8 cellular contexts compared by ENCODE assay signal in the genomic region with DNA sequence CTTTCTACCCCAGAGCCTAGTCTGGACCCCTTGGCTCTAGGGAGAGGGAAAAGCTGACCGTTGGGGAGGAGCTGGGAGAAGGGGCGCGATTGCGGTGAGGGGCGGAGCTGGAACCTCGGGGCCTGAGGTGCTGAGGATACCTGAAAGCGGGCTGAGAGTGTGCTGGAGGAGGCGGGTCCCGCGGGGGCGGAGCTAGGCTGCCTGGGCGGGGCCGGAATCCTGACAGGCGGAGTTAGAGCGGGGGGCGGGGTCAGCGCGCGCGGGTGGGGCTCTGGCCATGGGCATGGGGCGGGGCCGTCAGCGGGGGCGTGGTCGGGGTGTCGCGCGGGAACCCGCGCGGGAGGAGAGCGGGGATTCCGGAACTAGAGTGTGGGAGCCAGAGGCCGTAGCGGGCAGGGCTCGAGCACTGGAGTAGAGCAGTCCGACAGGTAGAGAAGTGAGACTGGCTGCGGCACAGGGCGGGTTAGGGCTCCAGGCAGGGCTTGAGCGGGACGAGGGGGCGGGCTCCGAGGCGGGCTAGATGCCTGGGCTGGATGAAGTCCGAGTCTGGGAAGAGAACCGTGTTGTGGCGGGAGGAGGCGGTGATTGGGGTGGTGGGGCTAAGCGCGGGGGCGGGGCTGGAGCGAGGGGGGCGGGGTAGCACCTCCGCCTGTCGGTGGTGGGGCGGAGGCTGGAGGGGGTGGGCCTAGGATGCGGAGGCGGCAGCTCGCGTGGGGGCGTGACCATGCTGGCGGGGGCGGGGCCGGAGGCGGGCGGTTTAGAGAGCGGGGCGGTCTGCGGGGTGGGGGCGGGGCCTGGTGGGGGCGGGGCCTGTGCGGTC. TPM values are rescaled to one million over a fixed set of nuclear protein-coding genes. Genes with fewer than 3 reads are reported as not detected.
DNase-seq lines count a peak whose midpoint lies in the region; ATAC-seq, FAIRE-seq and TF ChIP-seq lines count a peak whose summit lies in the region.

A gene (plus strand): TSS at position 815 of the 820 bp plus-strand sequence. CDS start 35 bp downstream, outside the sequence.

- peak within 1 kb of the TSS; percentile 58 to 77 (median 69) for H3K4me3 ChIP-seq in liver (ENCODE audit: low read depth in 1 of 3, low read length in 3 of 3)

- H3K27me3 Mint-ChIP-seq in activated CD4-positive, alpha-beta T cell treated with anti-CD3 and anti-CD28 coated beads, Interleukin-2, amount 10 ng/mL, durations not matched to agents 7 days and 5 days = no peaks in the 10 kb centered on the region

- peak within 1 kb of the TSS; percentile 76 to 95 for H3K9ac ChIP-seq in liver (ENCODE audit: low read depth in 1 of 2, low read length in 2 of 2)

- H3K36me3 ChIP-seq in liver (ENCODE audit: control insufficient read depth in 4 of 4, insufficient read depth in 3 of 4, low read depth in 1 of 4, low read length in 3 of 4) = peaks cover 11 to 18% (median 11%) of the 10 kb centered on the region in 4 donors

- peak; percentile 98 for FAIRE-seq in GM19239 (lab: Jason Lieb, UNC)

- TF ChIP-seq RAD21 in liver (IDR thresholded peaks at IDR 0.05) = no peak

- H3K4me1 ChIP-seq in liver (ENCODE audit: control insufficient read depth in 4 of 4, insufficient read depth in 4 of 4, low read length in 3 of 4) = peaks cover 0 to 22% (median 13%) of the 10 kb centered on the region in 4 donors

- H3K27ac Mint-ChIP-seq in activated CD4-positive, alpha-beta T cell treated with anti-CD3 and anti-CD28 coated beads, Interleukin-2, amount 10 ng/mL, durations not matched to agents 7 days and 5 days = peak within 1 kb of the TSS; percentile 99

- H3K9me3 Mint-ChIP-seq in activated CD4-positive, alpha-beta T cell treated with anti-CD3 and anti-CD28 coated beads, Interleukin-2, amount 10 ng/mL, durations not matched to agents 7 days and 5 days = no peaks in the 10 kb centered on the region

- ATAC-seq in HG03521 (IDR thresholded peaks at IDR 0.05; ENCODE audit: unreplicated experiment) = peak; percentile 52

- peaks cover 22% of the 10 kb centered on the region for H3K36me3 Mint-ChIP-seq in activated CD4-positive, alpha-beta T cell treated with anti-CD3 and anti-CD28 coated beads, Interleukin-2, amount 10 ng/mL, durations not matched to agents 7 days and 5 days (ENCODE audit: low read depth)

- peaks cover 29% of the 10 kb centered on the region for H3K4me1 Mint-ChIP-seq in activated CD4-positive, alpha-beta T cell treated with anti-CD3 and anti-CD28 coated beads, Interleukin-2, amount 10 ng/mL, durations not matched to agents 7 days and 5 days

- H3K27ac ChIP-seq in liver (ENCODE audit: low read depth in 1 of 2, low read length in 2 of 2) = peak within 1 kb of the TSS; percentile 87 to 99

- H3K4me3 Mint-ChIP-seq in activated CD4-positive, alpha-beta T cell treated with anti-CD3 and anti-CD28 coated beads, Interleukin-2, amount 10 ng/mL, durations not matched to agents 7 days and 5 days = peak within 1 kb of the TSS; percentile 91

- DNase-seq in Ammon's horn (ENCODE audit: low spot score) (peak; percentile 96), GM19239 (ENCODE audit: insufficient read length, low spot score) (peak; percentile 97), NCI-H748 (lab: John Stamatoyannopoulos, UW; ENCODE audit: unreplicated experiment) (peak; percentile 95), dedifferentiated amniotic fluid mesenchymal stem cell (ENCODE audit: extremely low spot score) (peak; percentile 90)
- peak; percentile 99 for DNase-seq in activated CD4-positive, alpha-beta T cell treated with anti-CD3 and anti-CD28 coated beads, Interleukin-2, amount 10 ng/mL, durations not matched to agents 7 days and 5 days
- DNase-seq in stimulated activated CD4-positive, alpha-beta T cell treated with anti-CD3 and anti-CD28 coated beads, Interleukin-2, amount 100 ng/mL, for 48 hours = peak; percentile 100

- CTCF ChIA-PET in activated CD4-positive, alpha-beta T cell treated with anti-CD3 and anti-CD28 coated beads, Interleukin-2, amount 10 ng/mL, durations not matched to agents 7 days and 5 days (lab: Charles Lee) = interaction anchor here (0.6 to 2.8 kb wide), 11 partner anchors 8 to 460 kb away, joined by 3 to 9 read pairs (median 3); a partner anchor contains a TSS

- POLR2A ChIA-PET in activated CD4-positive, alpha-beta T cell treated with anti-CD3 and anti-CD28 coated beads, Interleukin-2, amount 10 ng/mL, durations not matched to agents 7 days and 5 days (lab: Charles Lee) = interaction anchor here (0.6 to 1.6 kb wide), 4 partner anchors 13 to 48 kb away, joined by 3 to 8 read pairs (median 6); a partner anchor contains a TSS

- no peak for TF ChIP-seq CTCF in liver (IDR thresholded peaks at IDR 0.05; ENCODE audit: low read depth, low read length, missing input control)

- WGBS in liver = 1% methylated on average over 72 of the region's 72 CpGs

- H3K27me3 ChIP-seq in liver (ENCODE audit: control insufficient read depth in 4 of 4, insufficient read depth in 4 of 4, low read length in 3 of 4) = no peaks in the 10 kb centered on the region

- no peaks in the 10 kb centered on the region for H3K9me3 ChIP-seq in liver (ENCODE audit: control insufficient read depth in 4 of 4, low read length in 3 of 4)

TF ChIP-seq in liver, 16 proteins besides CTCF, POLR2A, EP300 and RAD21:
- TF ChIP-seq NR2F2 (IDR thresholded peaks at IDR 0.05) = peak; percentile 7
- TF ChIP-seq, protein P1, sequence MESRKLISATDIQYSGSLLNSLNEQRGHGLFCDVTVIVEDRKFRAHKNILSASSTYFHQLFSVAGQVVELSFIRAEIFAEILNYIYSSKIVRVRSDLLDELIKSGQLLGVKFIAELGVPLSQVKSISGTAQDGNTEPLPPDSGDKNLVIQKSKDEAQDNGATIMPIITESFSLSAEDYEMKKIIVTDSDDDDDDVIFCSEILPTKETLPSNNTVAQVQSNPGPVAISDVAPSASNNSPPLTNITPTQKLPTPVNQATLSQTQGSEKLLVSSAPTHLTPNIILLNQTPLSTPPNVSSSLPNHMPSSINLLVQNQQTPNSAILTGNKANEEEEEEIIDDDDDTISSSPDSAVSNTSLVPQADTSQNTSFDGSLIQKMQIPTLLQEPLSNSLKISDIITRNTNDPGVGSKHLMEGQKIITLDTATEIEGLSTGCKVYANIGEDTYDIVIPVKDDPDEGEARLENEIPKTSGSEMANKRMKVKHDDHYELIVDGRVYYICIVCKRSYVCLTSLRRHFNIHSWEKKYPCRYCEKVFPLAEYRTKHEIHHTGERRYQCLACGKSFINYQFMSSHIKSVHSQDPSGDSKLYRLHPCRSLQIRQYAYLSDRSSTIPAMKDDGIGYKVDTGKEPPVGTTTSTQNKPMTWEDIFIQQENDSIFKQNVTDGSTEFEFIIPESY (IDR thresholded peaks at IDR 0.05) = peak; percentile 73
- TF ChIP-seq YY1 (IDR thresholded peaks at IDR 0.05) = peak; percentile 33
- TF ChIP-seq FOXA1 (IDR thresholded peaks at IDR 0.05) = no peak
- no peak for TF ChIP-seq HNF4A (conservative IDR thresholded peaks at IDR 0.05)
- no peak for TF ChIP-seq TAF1 (conservative IDR thresholded peaks at IDR 0.05)
- peak; percentile 50 for TF ChIP-seq SP1 (IDR thresholded peaks at IDR 0.05)
- TF ChIP-seq, protein P2, sequence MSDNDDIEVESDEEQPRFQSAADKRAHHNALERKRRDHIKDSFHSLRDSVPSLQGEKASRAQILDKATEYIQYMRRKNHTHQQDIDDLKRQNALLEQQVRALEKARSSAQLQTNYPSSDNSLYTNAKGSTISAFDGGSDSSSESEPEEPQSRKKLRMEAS (IDR thresholded peaks at IDR 0.05) = peak; percentile 35
- TF ChIP-seq HNF4G (IDR thresholded peaks at IDR 0.05) = no peak
- no peak for TF ChIP-seq RXRA (IDR thresholded peaks at IDR 0.05)
- TF ChIP-seq, protein P3, sequence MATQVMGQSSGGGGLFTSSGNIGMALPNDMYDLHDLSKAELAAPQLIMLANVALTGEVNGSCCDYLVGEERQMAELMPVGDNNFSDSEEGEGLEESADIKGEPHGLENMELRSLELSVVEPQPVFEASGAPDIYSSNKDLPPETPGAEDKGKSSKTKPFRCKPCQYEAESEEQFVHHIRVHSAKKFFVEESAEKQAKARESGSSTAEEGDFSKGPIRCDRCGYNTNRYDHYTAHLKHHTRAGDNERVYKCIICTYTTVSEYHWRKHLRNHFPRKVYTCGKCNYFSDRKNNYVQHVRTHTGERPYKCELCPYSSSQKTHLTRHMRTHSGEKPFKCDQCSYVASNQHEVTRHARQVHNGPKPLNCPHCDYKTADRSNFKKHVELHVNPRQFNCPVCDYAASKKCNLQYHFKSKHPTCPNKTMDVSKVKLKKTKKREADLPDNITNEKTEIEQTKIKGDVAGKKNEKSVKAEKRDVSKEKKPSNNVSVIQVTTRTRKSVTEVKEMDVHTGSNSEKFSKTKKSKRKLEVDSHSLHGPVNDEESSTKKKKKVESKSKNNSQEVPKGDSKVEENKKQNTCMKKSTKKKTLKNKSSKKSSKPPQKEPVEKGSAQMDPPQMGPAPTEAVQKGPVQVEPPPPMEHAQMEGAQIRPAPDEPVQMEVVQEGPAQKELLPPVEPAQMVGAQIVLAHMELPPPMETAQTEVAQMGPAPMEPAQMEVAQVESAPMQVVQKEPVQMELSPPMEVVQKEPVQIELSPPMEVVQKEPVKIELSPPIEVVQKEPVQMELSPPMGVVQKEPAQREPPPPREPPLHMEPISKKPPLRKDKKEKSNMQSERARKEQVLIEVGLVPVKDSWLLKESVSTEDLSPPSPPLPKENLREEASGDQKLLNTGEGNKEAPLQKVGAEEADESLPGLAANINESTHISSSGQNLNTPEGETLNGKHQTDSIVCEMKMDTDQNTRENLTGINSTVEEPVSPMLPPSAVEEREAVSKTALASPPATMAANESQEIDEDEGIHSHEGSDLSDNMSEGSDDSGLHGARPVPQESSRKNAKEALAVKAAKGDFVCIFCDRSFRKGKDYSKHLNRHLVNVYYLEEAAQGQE (IDR thresholded peaks at IDR 0.05) = peak; percentile 46

RNA-seq across cellular contexts. Expression of the gene that starts here (rescaled TPM):
- total RNA-seq in activated CD4-positive, alpha-beta T cell treated with anti-CD3 and anti-CD28 coated beads, Interleukin-2, amount 10 ng/mL, durations not matched to agents 7 days and 5 days = 10 to 100 TPM; 12.8 to 14.9 TPM
- 1 to 10 TPM; 1.5 to 2.0 TPM for total RNA-seq in liver
- 1 to 10 TPM; 1.8 to 2.5 TPM for polyA plus RNA-seq in liver

Comparison
In these comparisons a context has a peak if more than half of its experiments do, and no peak if none do; other contexts are left out.
1. Peak in every context shown above with its lines: DNase-seq, ATAC-seq, H3K4me3 ChIP-seq and H3K27ac ChIP-seq.
2. RNA of the gene that starts here (total RNA-seq): 12.8 to 14.9 TPM in activated CD4-positive, alpha-beta T cell treated with anti-CD3 and anti-CD28 coated beads, Interleukin-2, amount 10 ng/mL, durations not matched to agents 7 days and 5 days; 1.5 to 2.0 TPM in liver; every median in the first group is over 4 times any median in the second.